In genomic region chr2:56718413-56718812, GRCh38 we compare ENCODE assay signal across 23 cellular contexts.
"Had no signal": no experiment of that assay in that cellular context is flagged by ENCODE, and none has a peak within 500 bp of the region (broad histone marks: within the 10 kb centered on the region; RNA-seq: fewer than 3 reads in every experiment).

No MANE protein-coding gene starts in this region.

- H3K36me3 ChIP-seq: colonic mucosa, esophagus squamous epithelium, gastroesophageal sphincter, left lung, lower lobe of right lung had no signal

- H3K4me3 ChIP-seq: colonic mucosa, esophagus squamous epithelium, gastroesophageal sphincter, hepatocyte, left lung, lower lobe of right lung, mucosa of descending colon had no signal

- H2AFZ ChIP-seq: hepatocyte had no signal

- H3K27me3 ChIP-seq: colonic mucosa, esophagus squamous epithelium, gastroesophageal sphincter, hepatocyte, left lung had no signal

- ATAC-seq: effector memory CD8-positive, alpha-beta T cell; esophagus mucosa; gastroesophageal sphincter; left lung; lower lobe of right lung; mucosa of descending colon had no signal

- H3K4me2 ChIP-seq: hepatocyte had no signal

- H3K79me2 ChIP-seq: hepatocyte had no signal

- H3K9me3 ChIP-seq: colonic mucosa, esophagus squamous epithelium, lower lobe of right lung had no signal

- DNase-seq: colonic mucosa; cortex of kidney; effector CD8-positive, alpha-beta T cell; effector memory CD8-positive, alpha-beta T cell; endodermal cell; erythroblast; esophagus squamous epithelium; foreskin fibroblast; foreskin melanocyte; hypothalamus; immature natural killer cell; islet precursor cell; kidney; kidney glomerular epithelial cell; left lung; lower lobe of right lung; mesenchymal stem cell; mucosa of descending colon; naive B cell had no signal

- H3K27ac ChIP-seq: colonic mucosa, epithelial cell of prostate, esophagus squamous epithelium, gastroesophageal sphincter, hepatocyte, left lung, lower lobe of right lung had no signal

- H3K4me1 ChIP-seq: colonic mucosa, esophagus squamous epithelium, gastroesophageal sphincter, left lung, lower lobe of right lung had no signal
